Comparison of ENCODE assay signal across 16 cellular contexts in genomic region chr6:92114091-92114490, GRCh38.
"Had no signal": no experiment of that assay in that cellular context is flagged by ENCODE, and none has a peak within 500 bp of the region (broad histone marks: within the 10 kb centered on the region; RNA-seq: fewer than 3 reads in every experiment).

No MANE protein-coding gene starts in this region.

- H3K4me3 ChIP-seq: cardiac muscle cell, colonic mucosa, esophagus squamous epithelium, left lung, stomach, testis, upper lobe of right lung had no signal

- H3K36me3 ChIP-seq: cardiac muscle cell, colonic mucosa, esophagus squamous epithelium, left lung, stomach, upper lobe of right lung had no signal

- H3K27ac ChIP-seq: cardiac muscle cell, colonic mucosa, esophagus squamous epithelium, left lung, parathyroid adenoma, stomach, testis, upper lobe of right lung had no signal

- H3K9me3 ChIP-seq: colonic mucosa, esophagus squamous epithelium, left lung, testis, upper lobe of right lung had no signal

- H3K27me3 ChIP-seq: cardiac muscle cell, colonic mucosa, esophagus squamous epithelium, left lung, stomach, testis, upper lobe of right lung had no signal

- H3K4me1 ChIP-seq: colonic mucosa, esophagus squamous epithelium, left lung, parathyroid adenoma, testis, upper lobe of right lung had no signal

- ATAC-seq: activated CD8-positive, alpha-beta T cell treated with anti-CD3 and anti-CD28 coated beads for 36 hours; activated T-cell treated with anti-CD3 and anti-CD28 coated beads, Interleukin-2, amount 50 U/mL, for 4 hours; upper lobe of right lung had no signal

- DNase-seq: activated B cell treated with CpG ODN at 0.5 μM for 24 hours; activated CD4-positive, alpha-beta T cell treated with anti-CD3 and anti-CD28 coated beads for 48 hours; activated CD8-positive, alpha-beta T cell treated with anti-CD3 and anti-CD28 coated beads for 36 hours; activated effector memory CD4-positive, alpha-beta T cell treated with Interleukin-2 at 50 U/mL for 16 hours; activated naive CD4-positive, alpha-beta T cell treated with anti-CD3 and anti-CD28 coated beads, Interleukin-2, amount 50 U/mL, for 16 hours; activated T-cell treated with anti-CD3 and anti-CD28 coated beads, Interleukin-2, amount 50 U/mL, for 4 hours; esophagus squamous epithelium; left lung; naive B cell; stimulated activated CD4-positive, alpha-beta T cell treated with anti-CD3 and anti-CD28 coated beads, Interleukin-1b, Interleukin-23, amount 100 ng/mL, for 48 hours; stomach; testis; upper lobe of right lung had no signal
